Comparison of ENCODE assay signal across 1 cellular context in genomic region chr16:17529982-17530760, GRCh38.
TF ChIP-seq lines count a peak whose summit lies in the region.

No MANE protein-coding gene starts in this region.

TF ChIP-seq in H1, 55 proteins besides CTCF, POLR2A, EP300 and RAD21 (continued from another document):
- TF ChIP-seq CHD7 (IDR thresholded peaks at IDR 0.05; ENCODE audit: insufficient replicate concordance, low read length) (no peak), SIX5 (IDR thresholded peaks at IDR 0.05; ENCODE audit: low read depth, low read length) (no peak)
